Comparison of ENCODE assay signal across 23 cellular contexts in genomic region chr22:27980424-27981148, GRCh38.
DNase-seq lines count a peak whose midpoint lies in the region; ATAC-seq, FAIRE-seq and TF ChIP-seq lines count a peak whose summit lies in the region.
"Had no signal": no experiment of that assay in that cellular context is flagged by ENCODE, and none has a peak within 500 bp of the region (broad histone marks: within the 10 kb centered on the region; RNA-seq: fewer than 3 reads in every experiment).

No MANE protein-coding gene starts in this region.

- POLR2A ChIA-PET in A673 (lab: Charles Lee; ENCODE audit: low non-redundant PET) = interaction anchor here (0.6 kb wide), 1 partner anchor 406 kb away, joined by 4 read pairs; no protein-coding TSS in a partner anchor
- POLR2A ChIA-PET in WTC11 (lab: Charles Lee) = no interaction called here

- no peak overlapping the region for H3K4me3 ChIP-seq in A673 (ENCODE audit: low read depth, low read length, poor library complexity, severe bottlenecking)
- H3K4me3 ChIP-seq in GM23338 = no peak overlapping the region
- no peak overlapping the region for H3K4me3 ChIP-seq in dorsolateral prefrontal cortex
- no peak overlapping the region for H3K4me3 ChIP-seq in mucosa of descending colon
- H3K4me3 ChIP-seq: GM23248, hepatocyte, thoracic aorta had no signal

- intact Hi-C loops in A673 (cut with micrococcal nuclease; ENCODE audit: unreplicated experiment) (no loop called here), dorsolateral prefrontal cortex (cut with DNase I) (no loop called here), mucosa of descending colon (cut with DNase I, micrococcal nuclease) (no loop called here)

- H3K4me2 ChIP-seq in GM23338 = peak overlapping the region; percentile 64
- H3K4me2 ChIP-seq: hepatocyte had no signal

- H3K4me1 ChIP-seq in A673 (ENCODE audit: insufficient read depth, low read length, poor library complexity, severe bottlenecking) (peaks cover 3% of the 10 kb centered on the region), GM23338 (ENCODE audit: insufficient read depth) (peaks cover 11% of the 10 kb centered on the region), mucosa of descending colon (ENCODE audit: low read depth) (no peaks in the 10 kb centered on the region)

- H2AFZ ChIP-seq in GM23338 = no peak overlapping the region
- H2AFZ ChIP-seq: GM23248, hepatocyte had no signal

- no peaks in the 10 kb centered on the region for H3K27me3 ChIP-seq in A673 (replicated peaks; ENCODE audit: insufficient read depth, low read depth, low read length, poor library complexity)
- H3K27me3 ChIP-seq in GM23338 (ENCODE audit: insufficient read depth) = no peaks in the 10 kb centered on the region
- H3K27me3 ChIP-seq in dorsolateral prefrontal cortex = no peaks in the 10 kb centered on the region
- H3K27me3 ChIP-seq: hepatocyte had no signal

- H3K27ac ChIP-seq in A673 (ENCODE audit: low read depth, low read length, poor library complexity, severe bottlenecking) = no peak overlapping the region
- no peak overlapping the region for H3K27ac ChIP-seq in GM23338 (ENCODE audit: low read depth)
- peak overlapping the region in 1 of 59 donors; percentile 57 for H3K27ac ChIP-seq in dorsolateral prefrontal cortex
- H3K27ac ChIP-seq: GM23248, hepatocyte, thoracic aorta had no signal

- no peak for TF ChIP-seq CTCF in A673 (conservative IDR thresholded peaks at IDR 0.05; ENCODE audit: low read depth, low read length)
- TF ChIP-seq CTCF in GM23338 (conservative IDR thresholded peaks at IDR 0.05; ENCODE audit: low read depth in 2 of 2) = no peak
- TF ChIP-seq CTCF in WTC11 (IDR thresholded peaks at IDR 0.05) = no peak
- TF ChIP-seq CTCF in dorsolateral prefrontal cortex (IDR thresholded peaks at IDR 0.05 in 54 of 56, conservative IDR thresholded peaks at IDR 0.05 in 2 of 56; ENCODE audit: low read depth in 1 of 56, partially characterized antibody in 56 of 56) = no peak
- TF ChIP-seq CTCF in mucosa of descending colon (IDR thresholded peaks at IDR 0.05) = no peak

- FAIRE-seq in RCC 7860 (lab: Jason Lieb, UNC) = no peak
- FAIRE-seq: bronchial epithelial cell, GM12892, GM19239 had no signal

- H3K27ac Mint-ChIP-seq in GM23338 (peak overlapping the region; percentile 92), WTC11 (peak overlapping the region; percentile 80)
- H3K27ac Mint-ChIP-seq: activated CD4-positive, alpha-beta T cell treated with anti-CD3 and anti-CD28 coated beads, Interleukin-2, amount 10 ng/mL, durations not matched to agents 7 days and 5 days; activated T-helper 2 cell treated with anti-CD3 and anti-CD28 coated beads, Interferon-gamma antibody, Interleukin-2, Interleukin-4, amounts not matched to agents 10 μg/mL and 5 μg/mL and 100 μg/mL, durations not matched to agents 14 hours and 24 hours and 36 hours; CD4-positive, CD25-positive, alpha-beta regulatory T cell; memory B cell; natural killer cell treated with Interleukin-12 subunit alpha and Interleukin-12 subunit beta and Interleukin-15 and Interleukin-18, amount 100 ng/mL, for 72 hours; stimulated activated effector memory CD8-positive, alpha-beta T cell treated with anti-CD3 and anti-CD28 coated beads, Interleukin-12 subunit alpha, Interleukin-12 subunit beta, amount 100 ng/mL, for 72 hours had no signal

- BruUV-seq in A673 (replicated peaks; lab: Mats Ljungman, UMichigan) = TSS peak; percentile 18

- H3K4me3 Mint-ChIP-seq in GM23338 = peak overlapping the region; percentile 30; the same call in 2 of the 3 replicates
- peak overlapping the region; percentile 25; the same call in 1 of the 2 replicates for H3K4me3 Mint-ChIP-seq in WTC11
- H3K4me3 Mint-ChIP-seq: activated CD4-positive, alpha-beta T cell treated with anti-CD3 and anti-CD28 coated beads, Interleukin-2, amount 10 ng/mL, durations not matched to agents 7 days and 5 days; CD4-positive, CD25-positive, alpha-beta regulatory T cell; memory B cell; natural killer cell treated with Interleukin-12 subunit alpha and Interleukin-12 subunit beta and Interleukin-15 and Interleukin-18, amount 100 ng/mL, for 72 hours; stimulated activated effector memory CD8-positive, alpha-beta T cell treated with anti-CD3 and anti-CD28 coated beads, Interleukin-12 subunit alpha, Interleukin-12 subunit beta, amount 100 ng/mL, for 72 hours had no signal

- H3K9me2 ChIP-seq in GM23338 (ENCODE audit: insufficient read depth) = no peaks in the 10 kb centered on the region

- H3K9me3 ChIP-seq in A673 (ENCODE audit: low read depth, low read length, poor library complexity, severe bottlenecking) = no peaks in the 10 kb centered on the region
- H3K9me3 ChIP-seq in mucosa of descending colon = no peaks in the 10 kb centered on the region
- H3K9me3 ChIP-seq: thoracic aorta had no signal

- no peaks in the 10 kb centered on the region for H3K9me3 Mint-ChIP-seq in GM23338
- H3K9me3 Mint-ChIP-seq in WTC11 = no peaks in the 10 kb centered on the region
- H3K9me3 Mint-ChIP-seq: activated CD4-positive, alpha-beta T cell treated with anti-CD3 and anti-CD28 coated beads, Interleukin-2, amount 10 ng/mL, durations not matched to agents 7 days and 5 days; activated T-helper 2 cell treated with anti-CD3 and anti-CD28 coated beads, Interferon-gamma antibody, Interleukin-2, Interleukin-4, amounts not matched to agents 10 μg/mL and 5 μg/mL and 100 μg/mL, durations not matched to agents 14 hours and 24 hours and 36 hours; CD4-positive, CD25-positive, alpha-beta regulatory T cell; memory B cell; natural killer cell treated with Interleukin-12 subunit alpha and Interleukin-12 subunit beta and Interleukin-15 and Interleukin-18, amount 100 ng/mL, for 72 hours; stimulated activated effector memory CD8-positive, alpha-beta T cell treated with anti-CD3 and anti-CD28 coated beads, Interleukin-12 subunit alpha, Interleukin-12 subunit beta, amount 100 ng/mL, for 72 hours had no signal

- CTCF ChIA-PET in A673 (lab: Charles Lee) = no interaction called here
- CTCF ChIA-PET in WTC11 (lab: Charles Lee) = interaction anchor here (0.9 to 2.9 kb wide), 3 partner anchors 10 to 39 kb away, joined by 3 to 18 read pairs (median 4); no protein-coding TSS in a partner anchor

- ATAC-seq in GM23338 (peak; percentile 97), WTC11 (peak; percentile 96), mucosa of descending colon (no peak)
- ATAC-seq: natural killer cell treated with Interleukin-12 subunit alpha and Interleukin-12 subunit beta and Interleukin-15 and Interleukin-18, amount 100 ng/mL, for 72 hours; PC-3; stimulated activated effector memory CD8-positive, alpha-beta T cell treated with anti-CD3 and anti-CD28 coated beads, Interleukin-12 subunit alpha, Interleukin-12 subunit beta, amount 100 ng/mL, for 72 hours had no signal

- DNase-seq in A673 (ENCODE audit: low spot score) (no peak), GM23338 (ENCODE audit: low spot score) (peak; percentile 79), WTC11 (ENCODE audit: low spot score) (peak; percentile 73), left kidney (ENCODE audit: low read depth, low spot score) (peak; percentile 50), dorsolateral prefrontal cortex (no peak), RCC 7860 (ENCODE audit: low spot score) (no peak), mucosa of descending colon (no peak)
- no peak for DNase-seq in activated naive CD4-positive, alpha-beta T cell treated with Interleukin-2 at 50 U/mL for 16 hours
- DNase-seq: activated CD4-positive, alpha-beta T cell treated with anti-CD3 and anti-CD28 coated beads, Interleukin-2, amount 10 ng/mL, durations not matched to agents 7 days and 5 days; CD4-positive, CD25-positive, alpha-beta regulatory T cell; DMS79; GM23248; NCI-H1092; PC-3 had no signal

- H4K20me1 ChIP-seq in GM23338 (replicated peaks; ENCODE audit: insufficient read depth) = no peaks in the 10 kb centered on the region

- H3K27me3 Mint-ChIP-seq in GM23338 (ENCODE audit: insufficient read depth, low read depth, poor library complexity) = peaks cover 9% of the 10 kb centered on the region
- no peaks in the 10 kb centered on the region for H3K27me3 Mint-ChIP-seq in WTC11 (ENCODE audit: low read depth)
- H3K27me3 Mint-ChIP-seq: activated CD4-positive, alpha-beta T cell treated with anti-CD3 and anti-CD28 coated beads, Interleukin-2, amount 10 ng/mL, durations not matched to agents 7 days and 5 days; CD4-positive, CD25-positive, alpha-beta regulatory T cell; memory B cell; natural killer cell treated with Interleukin-12 subunit alpha and Interleukin-12 subunit beta and Interleukin-15 and Interleukin-18, amount 100 ng/mL, for 72 hours had no signal

- H3K36me3 ChIP-seq in A673 (ENCODE audit: insufficient read depth, low read length, poor library complexity, severe bottlenecking) (peaks cover 12% of the 10 kb centered on the region), GM23338 (ENCODE audit: insufficient read depth) (no peaks in the 10 kb centered on the region), mucosa of descending colon (ENCODE audit: low read depth) (no peaks in the 10 kb centered on the region)

- H3F3A ChIP-seq in GM23338 (replicated peaks; ENCODE audit: low read depth) = no peaks in the 10 kb centered on the region

- H3K4me1 Mint-ChIP-seq in GM23338 (peaks cover 13% of the 10 kb centered on the region), WTC11 (peaks cover 16% of the 10 kb centered on the region)
- H3K4me1 Mint-ChIP-seq: activated CD4-positive, alpha-beta T cell treated with anti-CD3 and anti-CD28 coated beads, Interleukin-2, amount 10 ng/mL, durations not matched to agents 7 days and 5 days; memory B cell; stimulated activated effector memory CD8-positive, alpha-beta T cell treated with anti-CD3 and anti-CD28 coated beads, Interleukin-12 subunit alpha, Interleukin-12 subunit beta, amount 100 ng/mL, for 72 hours had no signal

- H3K36me3 Mint-ChIP-seq in GM23338 (ENCODE audit: low read depth) (peaks cover 3% of the 10 kb centered on the region), WTC11 (0 out of 2 replicates have a peak, but pooled peaks cover 6% of the 10 kb centered on the region)
- H3K36me3 Mint-ChIP-seq: natural killer cell treated with Interleukin-12 subunit alpha and Interleukin-12 subunit beta and Interleukin-15 and Interleukin-18, amount 100 ng/mL, for 72 hours; stimulated activated effector memory CD8-positive, alpha-beta T cell treated with anti-CD3 and anti-CD28 coated beads, Interleukin-12 subunit alpha, Interleukin-12 subunit beta, amount 100 ng/mL, for 72 hours had no signal

- H3K79me2 ChIP-seq in GM23338 (replicated peaks; ENCODE audit: insufficient read depth) = no peaks in the 10 kb centered on the region
- H3K79me2 ChIP-seq: hepatocyte had no signal

TF ChIP-seq in GM23338, 12 proteins besides CTCF, POLR2A, EP300 and RAD21 (continues in another document):
- TF ChIP-seq ZNF114 (CRISPR knock-in tag; IDR thresholded peaks at IDR 0.05) (no peak), STAT1 (IDR thresholded peaks at IDR 0.05; ENCODE audit: unreplicated experiment) (no peak)

Comparison
In these comparisons a context has a peak if more than half of its experiments do, and no peak if none do; other contexts are left out.
1. DNase-seq: peak in GM23338 (single experiment), WTC11 (single experiment) and left kidney (single experiment); none in A673 (single experiment), activated naive CD4-positive, alpha-beta T cell treated with Interleukin-2 at 50 U/mL for 16 hours (single experiment), dorsolateral prefrontal cortex (0 of 10), RCC 7860 (single experiment) and mucosa of descending colon (0 of 3).